Comparison of ENCODE assay signal across 1 cellular context in genomic region chr6:118801257-118801656, GRCh38.
TF ChIP-seq lines count a peak whose summit lies in the region.

No MANE protein-coding gene starts in this region.

TF ChIP-seq in GM23338, 12 proteins besides CTCF, POLR2A, EP300 and RAD21 (continued from another document):
- TF ChIP-seq REST (IDR thresholded peaks at IDR 0.05; ENCODE audit: unreplicated experiment) (no peak), ZNF114 (CRISPR knock-in tag; IDR thresholded peaks at IDR 0.05) (no peak), EZH2 (IDR thresholded peaks at IDR 0.05; ENCODE audit: low read depth, unreplicated experiment) (no peak), POLR2AphosphoS5 (IDR thresholded peaks at IDR 0.05; ENCODE audit: low read depth) (no peak), EZH2phosphoT487 (IDR thresholded peaks at IDR 0.05; ENCODE audit: unreplicated experiment) (no peak), NANOG (IDR thresholded peaks at IDR 0.05; ENCODE audit: borderline replicate concordance) (no peak), ZNF331 (CRISPR knock-in tag; IDR thresholded peaks at IDR 0.05; ENCODE audit: low read depth) (no peak), CREB1 (CRISPR knock-in tag; IDR thresholded peaks at IDR 0.05; ENCODE audit: low read depth) (no peak)
